In the genomic region with DNA sequence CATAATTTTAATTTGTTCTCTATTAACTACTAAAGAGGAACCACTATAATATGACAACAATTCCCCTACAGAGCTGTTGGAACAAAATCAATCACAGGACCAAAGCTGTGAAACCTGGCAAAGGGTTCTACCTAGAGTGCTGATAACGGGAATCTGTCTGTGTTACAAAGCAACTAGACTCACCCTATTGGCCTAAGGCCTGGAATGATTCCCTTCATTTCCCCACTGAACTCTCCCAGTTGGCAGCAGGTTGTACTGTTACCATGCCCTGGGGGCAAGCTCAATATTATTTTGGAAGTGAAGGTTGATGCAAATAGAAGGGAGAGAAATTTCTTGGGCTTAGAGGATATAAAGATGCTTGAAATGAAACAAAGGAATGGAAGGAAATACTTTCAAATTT, we compare ENCODE assay signal across 16 cellular contexts.
DNase-seq lines count a peak whose midpoint lies in the region; ATAC-seq, FAIRE-seq and TF ChIP-seq lines count a peak whose summit lies in the region.
"Had no signal": no experiment of that assay in that cellular context is flagged by ENCODE, and none has a peak within 500 bp of the region (broad histone marks: within the 10 kb centered on the region; RNA-seq: fewer than 3 reads in every experiment).

No MANE protein-coding gene starts in this region.

- no peak overlapping the region for H3K4me3 Mint-ChIP-seq in endothelial cell (ENCODE audit: unreplicated experiment)
- peak overlapping the region in 1 of 3 experiments; percentile 9 for H3K4me3 Mint-ChIP-seq in nephron
- no peak overlapping the region for H3K4me3 Mint-ChIP-seq in activated CD4-positive, alpha-beta T cell treated with anti-CD3 and anti-CD28 coated beads for 36 hours
- H3K4me3 Mint-ChIP-seq: natural killer cell treated with Interleukin-12 subunit alpha and Interleukin-12 subunit beta and Interleukin-15 and Interleukin-18, amount 100 ng/mL, for 72 hours had no signal

- peak; percentile 15 for DNase-seq in AG10803 (ENCODE audit: low read depth)
- peak; percentile 51 for DNase-seq in M059J (ENCODE audit: low read depth)
- DNase-seq in endothelial cell (ENCODE audit: low spot score), result no peak
- no peak for DNase-seq in stimulated activated naive CD4-positive, alpha-beta T cell (lab: John Stamatoyannopoulos, UW)
- no peak for DNase-seq in activated CD4-positive, alpha-beta T cell treated with anti-CD3 and anti-CD28 coated beads for 36 hours
- DNase-seq in small intestine, result no peak
- DNase-seq: activated CD4-positive, alpha-beta T cell treated with anti-CD3 and anti-CD28 coated beads, Interleukin-2, amount 50 U/mL, for 4 hours; amniotic stem cell; stimulated activated CD4-positive, alpha-beta T cell treated with anti-CD3 and anti-CD28 coated beads, Interleukin-4, amount 100 ng/mL, for 4 hours had no signal

- no peak for TF ChIP-seq CTCF in AG10803 (conservative IDR thresholded peaks at IDR 0.05; ENCODE audit: low read length)
- TF ChIP-seq CTCF in endothelial cell (IDR thresholded peaks at IDR 0.05; ENCODE audit: unreplicated experiment), result no peak
- TF ChIP-seq CTCF in nephron (IDR thresholded peaks at IDR 0.05; ENCODE audit: unreplicated experiment in 3 of 3), result no peak

- CTCF ChIA-PET in activated CD4-positive, alpha-beta T cell treated with anti-CD3 and anti-CD28 coated beads for 36 hours (lab: Charles Lee), result no interaction called here

- no peaks in the 10 kb centered on the region for H3K4me1 ChIP-seq in small intestine (ENCODE audit: control insufficient read depth in 2 of 2, insufficient read depth in 1 of 2, low read depth in 1 of 2, low read length in 1 of 2)

- H3K27me3 Mint-ChIP-seq in endothelial cell (ENCODE audit: unreplicated experiment) (no peaks in the 10 kb centered on the region), nephron (ENCODE audit: low read depth) (no peaks in the 10 kb centered on the region)
- no peaks in the 10 kb centered on the region for H3K27me3 Mint-ChIP-seq in activated CD4-positive, alpha-beta T cell treated with anti-CD3 and anti-CD28 coated beads for 36 hours
- H3K27me3 Mint-ChIP-seq: natural killer cell treated with Interleukin-12 subunit alpha and Interleukin-12 subunit beta and Interleukin-15 and Interleukin-18, amount 100 ng/mL, for 72 hours had no signal

- H3K36me3 Mint-ChIP-seq in endothelial cell (ENCODE audit: low read depth, unreplicated experiment) (no peaks in the 10 kb centered on the region), nephron (ENCODE audit: low read depth) (peaks cover 18% of the 10 kb centered on the region)
- H3K36me3 Mint-ChIP-seq in activated CD4-positive, alpha-beta T cell treated with anti-CD3 and anti-CD28 coated beads for 36 hours (ENCODE audit: low read depth), result no peaks in the 10 kb centered on the region
- H3K36me3 Mint-ChIP-seq: natural killer cell treated with Interleukin-12 subunit alpha and Interleukin-12 subunit beta and Interleukin-15 and Interleukin-18, amount 100 ng/mL, for 72 hours had no signal

- H3K36me3 ChIP-seq in small intestine (ENCODE audit: control insufficient read depth in 2 of 2, insufficient read depth in 2 of 2, low read length in 2 of 2), result no peaks in the 10 kb centered on the region
- H3K36me3 ChIP-seq: SJCRH30, tibial nerve had no signal

- H3K27ac ChIP-seq in small intestine (ENCODE audit: low read depth in 1 of 2, low read length in 1 of 2), result no peak overlapping the region
- H3K27ac ChIP-seq: coronary artery, SJCRH30, tibial nerve had no signal

- H3K27ac Mint-ChIP-seq in endothelial cell (ENCODE audit: unreplicated experiment), result peak overlapping the region; percentile 96
- peak overlapping the region; percentile 43 to 90 (median 88) for H3K27ac Mint-ChIP-seq in nephron
- no peak overlapping the region for H3K27ac Mint-ChIP-seq in activated CD4-positive, alpha-beta T cell treated with anti-CD3 and anti-CD28 coated beads for 36 hours
- H3K27ac Mint-ChIP-seq: natural killer cell treated with Interleukin-12 subunit alpha and Interleukin-12 subunit beta and Interleukin-15 and Interleukin-18, amount 100 ng/mL, for 72 hours had no signal

- no peaks in the 10 kb centered on the region for H3K9me3 Mint-ChIP-seq in endothelial cell (ENCODE audit: unreplicated experiment)
- H3K9me3 Mint-ChIP-seq in nephron, result no peaks in the 10 kb centered on the region
- H3K9me3 Mint-ChIP-seq in activated CD4-positive, alpha-beta T cell treated with anti-CD3 and anti-CD28 coated beads for 36 hours (ENCODE audit: low read depth), result no peaks in the 10 kb centered on the region
- H3K9me3 Mint-ChIP-seq: natural killer cell treated with Interleukin-12 subunit alpha and Interleukin-12 subunit beta and Interleukin-15 and Interleukin-18, amount 100 ng/mL, for 72 hours had no signal

- WGBS in small intestine, 3 donors, result 15 to 37% (median 22%) methylated on average over 1 of the region's 1 CpG

- FAIRE-seq in small intestine (lab: Jason Lieb, UNC), result no peak
- FAIRE-seq: HTR-8/SVneo had no signal

- intact Hi-C loops in activated CD4-positive, alpha-beta T cell treated with anti-CD3 and anti-CD28 coated beads for 36 hours (cut with DNase I, micrococcal nuclease), result no loop called here

- H3K9me3 ChIP-seq in small intestine (ENCODE audit: control insufficient read depth, low read depth), result no peaks in the 10 kb centered on the region
- H3K9me3 ChIP-seq: SJCRH30, tibial nerve had no signal

- POLR2A ChIA-PET in activated CD4-positive, alpha-beta T cell treated with anti-CD3 and anti-CD28 coated beads for 36 hours (lab: Charles Lee), result no interaction called here

- no peak overlapping the region for H3K4me3 ChIP-seq in AG10803 (ENCODE audit: low read length)
- no peak overlapping the region for H3K4me3 ChIP-seq in small intestine (ENCODE audit: low read depth in 1 of 2, low read length in 2 of 2)
- H3K4me3 ChIP-seq: coronary artery, SJCRH30, tibial nerve had no signal

- ATAC-seq in activated CD4-positive, alpha-beta T cell treated with anti-CD3 and anti-CD28 coated beads for 36 hours, result no peak
- no peak for ATAC-seq in GM19351 (IDR thresholded peaks at IDR 0.05; ENCODE audit: unreplicated experiment)
- ATAC-seq: natural killer cell treated with Interleukin-12 subunit alpha and Interleukin-12 subunit beta and Interleukin-15 and Interleukin-18, amount 100 ng/mL, for 72 hours had no signal

- H3K4me1 Mint-ChIP-seq in endothelial cell (ENCODE audit: unreplicated experiment), result peaks cover 53% of the 10 kb centered on the region
- peaks cover 32% of the 10 kb centered on the region for H3K4me1 Mint-ChIP-seq in nephron
- H3K4me1 Mint-ChIP-seq in activated CD4-positive, alpha-beta T cell treated with anti-CD3 and anti-CD28 coated beads for 36 hours, result no peaks in the 10 kb centered on the region

- H3K27me3 ChIP-seq in small intestine (ENCODE audit: control insufficient read depth in 2 of 2, insufficient read depth in 2 of 2, low read length in 2 of 2), result no peaks in the 10 kb centered on the region
- H3K27me3 ChIP-seq: SJCRH30, tibial nerve had no signal

Comparison
In these comparisons a context has a peak if more than half of its experiments do, and no peak if none do; other contexts are left out.
1. DNase-seq: peak in AG10803 (single experiment) and M059J (single experiment); none in endothelial cell (single experiment), stimulated activated naive CD4-positive, alpha-beta T cell (0 of 6), activated CD4-positive, alpha-beta T cell treated with anti-CD3 and anti-CD28 coated beads for 36 hours (single experiment) and small intestine (single experiment).